18 cellular contexts compared by ENCODE assay signal in genomic region chr1:78690516-78690915, GRCh38. TPM values are rescaled to one million over a fixed set of nuclear protein-coding genes. Genes with fewer than 3 reads are reported as not detected.
DNase-seq lines count a peak whose midpoint lies in the region; ATAC-seq and TF ChIP-seq lines count a peak whose summit lies in the region.
"Had no signal": no experiment of that assay in that cellular context is flagged by ENCODE, and none has a peak within 500 bp of the region (broad histone marks: within the 10 kb centered on the region; RNA-seq: fewer than 3 reads in every experiment).

No MANE protein-coding gene starts in this region.

- POLR2A ChIA-PET in SK-N-SH (lab: Yijun Ruan, JAX), result no interaction called here

- H3K4me3 ChIP-seq in SK-N-SH (ENCODE audit: low read depth in 2 of 2, low read length in 1 of 2), result no peak overlapping the region
- no peak overlapping the region for H3K4me3 ChIP-seq in psoas muscle
- H3K4me3 ChIP-seq in effector memory CD4-positive, alpha-beta T cell (ENCODE audit: insufficient read depth, low read depth, low read length, poor library complexity, severe bottlenecking), result no peak overlapping the region
- H3K4me3 ChIP-seq: A549; BLaER1 treated with 17β-estradiol and CSF1 and Interleukin-3, amounts not matched to agents 10 nM and 100 nM had no signal

- no peaks in the 10 kb centered on the region for H3K27me3 ChIP-seq in SK-N-SH (ENCODE audit: insufficient read depth)
- H3K27me3 ChIP-seq in psoas muscle (ENCODE audit: insufficient read depth in 3 of 3, low read length in 2 of 3), result no peaks in the 10 kb centered on the region
- no peaks in the 10 kb centered on the region for H3K27me3 ChIP-seq in effector memory CD4-positive, alpha-beta T cell (replicated peaks; ENCODE audit: control insufficient read depth, insufficient read depth, low read length, poor library complexity, severe bottlenecking)
- H3K27me3 ChIP-seq: BLaER1 treated with 17β-estradiol and CSF1 and Interleukin-3, amounts not matched to agents 10 nM and 100 nM had no signal

- intact Hi-C loops in psoas muscle (cut with DNase I), result no loop called here

- H3K9me3 Mint-ChIP-seq in HFFc6, result peaks cover 8% of the 10 kb centered on the region
- H3K9me3 Mint-ChIP-seq: CD8-positive, alpha-beta T cell had no signal

- ATAC-seq in SK-N-SH treated with all-trans-retinoic acid at 6 μM for 48 hours (no peak), psoas muscle (no peak)
- ATAC-seq: A549; CD8-positive, alpha-beta T cell had no signal

- H4K20me1 ChIP-seq in SK-N-SH (ENCODE audit: insufficient read depth), result no peaks in the 10 kb centered on the region
- H4K20me1 ChIP-seq: BLaER1 treated with 17β-estradiol and CSF1 and Interleukin-3, amounts not matched to agents 10 nM and 100 nM had no signal

- no peaks in the 10 kb centered on the region for H3K79me2 ChIP-seq in SK-N-SH (ENCODE audit: insufficient read depth)

- H2AFZ ChIP-seq in SK-N-SH (ENCODE audit: low read depth), result no peak overlapping the region

- TF ChIP-seq RAD21 in SK-N-SH (IDR thresholded peaks at IDR 0.05; ENCODE audit: low read length), result no peak

- no peaks in the 10 kb centered on the region for H3K9me2 ChIP-seq in SK-N-SH

- WGBS in SK-N-SH (ENCODE audit: low lambda C conversion rate), result 85% methylated on average over 3 of the region's 3 CpGs
- 87 to 90% (median 88%) methylated on average over 3 of the region's 3 CpGs for WGBS in psoas muscle, 3 donors

- TF ChIP-seq EP300 in SK-N-SH (IDR thresholded peaks at IDR 0.05; ENCODE audit: borderline replicate concordance in 1 of 2, low read depth in 1 of 2, low read length in 1 of 2), result no peak

- peaks cover 72% of the 10 kb centered on the region for H3K4me1 Mint-ChIP-seq in HFFc6 (ENCODE audit: low read depth)
- H3K4me1 Mint-ChIP-seq: B cell, H9 had no signal

- H3K27me3 Mint-ChIP-seq in HFFc6 (ENCODE audit: insufficient read depth), result no peaks in the 10 kb centered on the region; the same call in 1 of the 2 replicates

- DNase-seq in SK-N-SH (no peak), HFFc6 (peak; percentile 39), amniotic epithelial cell (ENCODE audit: low read depth) (peak; percentile 47), kidney glomerular epithelial cell (lab: John Stamatoyannopoulos, UW) (peak; percentile 45), psoas muscle (no peak)
- DNase-seq in effector memory CD4-positive, alpha-beta T cell, result no peak
- no peak for DNase-seq in activated CD8-positive, alpha-beta memory T cell treated with anti-CD3 and anti-CD28 coated beads for 24 hours
- DNase-seq: Calu3; CD8-positive, alpha-beta T cell; DMS79 treated with DMSO at 0.1 percent for 48 hours; GDM1; H9 had no signal

- H3F3A ChIP-seq in SK-N-SH (replicated peaks; ENCODE audit: insufficient read depth), result peaks cover 52% of the 10 kb centered on the region

- H3K27ac Mint-ChIP-seq in HFFc6, result peak overlapping the region; percentile 45
- H3K27ac Mint-ChIP-seq: B cell; CD8-positive, alpha-beta T cell had no signal

- H3K36me3 Mint-ChIP-seq in HFFc6 (ENCODE audit: low read depth), result peaks cover 12% of the 10 kb centered on the region
- H3K36me3 Mint-ChIP-seq: CD8-positive, alpha-beta T cell had no signal

- H3K4me1 ChIP-seq in SK-N-SH (ENCODE audit: control insufficient read depth in 1 of 2, insufficient read depth in 2 of 2, low read depth in 1 of 2, low read length in 1 of 2), result peaks cover 0 to 20% of the 10 kb centered on the region in 2 experiments; a peak in 3 of 4 replicates
- H3K4me1 ChIP-seq in psoas muscle, result no peaks in the 10 kb centered on the region
- H3K4me1 ChIP-seq in effector memory CD4-positive, alpha-beta T cell (ENCODE audit: control insufficient read depth, insufficient read depth, low read length, poor library complexity, severe bottlenecking), result no peaks in the 10 kb centered on the region
- H3K4me1 ChIP-seq: BLaER1 treated with 17β-estradiol and CSF1 and Interleukin-3, amounts not matched to agents 10 nM and 100 nM had no signal

- no peak overlapping the region for H3K9ac ChIP-seq in SK-N-SH
- H3K9ac ChIP-seq: BLaER1 treated with 17β-estradiol and CSF1 and Interleukin-3, amounts not matched to agents 10 nM and 100 nM had no signal

- H3K9me3 ChIP-seq in SK-N-SH, result no peaks in the 10 kb centered on the region
- no peaks in the 10 kb centered on the region for H3K9me3 ChIP-seq in psoas muscle
- H3K9me3 ChIP-seq in effector memory CD4-positive, alpha-beta T cell (ENCODE audit: control insufficient read depth, low read length), result no peaks in the 10 kb centered on the region
- H3K9me3 ChIP-seq: A549; BLaER1 treated with 17β-estradiol and CSF1 and Interleukin-3, amounts not matched to agents 10 nM and 100 nM had no signal

- CTCF ChIA-PET in SK-N-SH (lab: Yijun Ruan, JAX), result interaction anchor here (0.6 to 1.3 kb wide), 2 partner anchors 74 to 807 kb away, joined by 3 read pairs; no protein-coding TSS in a partner anchor

- TF ChIP-seq CTCF in SK-N-SH (IDR thresholded peaks at IDR 0.05) (no peak), HFFc6 (IDR thresholded peaks at IDR 0.05) (no peak), psoas muscle (IDR thresholded peaks at IDR 0.05) (no peak)

- H3K4me3 Mint-ChIP-seq in HFFc6, result peak overlapping the region; percentile 36
- H3K4me3 Mint-ChIP-seq: B cell; CD8-positive, alpha-beta T cell; H9 had no signal

- peaks cover 0 to 2% of the 10 kb centered on the region in 2 experiments for H3K36me3 ChIP-seq in SK-N-SH (replicated peaks in 1 of 2; ENCODE audit: control insufficient read depth in 1 of 2, insufficient read depth in 2 of 2, low read length in 1 of 2)
- H3K36me3 ChIP-seq in psoas muscle (ENCODE audit: insufficient read depth in 1 of 2, low read depth in 1 of 2), result no peaks in the 10 kb centered on the region
- no peaks in the 10 kb centered on the region for H3K36me3 ChIP-seq in effector memory CD4-positive, alpha-beta T cell (ENCODE audit: control insufficient read depth, insufficient read depth, low read length)
- H3K36me3 ChIP-seq: BLaER1 treated with 17β-estradiol and CSF1 and Interleukin-3, amounts not matched to agents 10 nM and 100 nM had no signal

- H3K27ac ChIP-seq in SK-N-SH (ENCODE audit: low read depth in 2 of 2, low read length in 1 of 2) (no peak overlapping the region; a peak in 1 of 4 replicates), psoas muscle (no peak overlapping the region)
- H3K27ac ChIP-seq in effector memory CD4-positive, alpha-beta T cell (ENCODE audit: insufficient read depth, low read length, poor library complexity, severe bottlenecking), result no peak overlapping the region
- H3K27ac ChIP-seq: 22Rv1; BLaER1 treated with 17β-estradiol and CSF1 and Interleukin-3, amounts not matched to agents 10 nM and 100 nM had no signal

- no peak overlapping the region; the same call in 1 of the 2 replicates for H3K4me2 ChIP-seq in SK-N-SH
- H3K4me2 ChIP-seq: A549; BLaER1 treated with 17β-estradiol and CSF1 and Interleukin-3, amounts not matched to agents 10 nM and 100 nM had no signal

TF ChIP-seq in SK-N-SH, 30 proteins besides CTCF, POLR2A, EP300 and RAD21 (continues in another document):
- TF ChIP-seq GABPA (IDR thresholded peaks at IDR 0.05; ENCODE audit: low read depth) (no peak), TCF12 (IDR thresholded peaks at IDR 0.05) (peak; percentile 29; the same call in 1 of the 2 replicates), ZBTB33 (IDR thresholded peaks at IDR 0.05; ENCODE audit: borderline replicate concordance, low read depth) (no peak)

TF ChIP-seq in SK-N-SH treated with all-trans-retinoic acid at 6 μM for 48 hours, 23 proteins besides CTCF, POLR2A, EP300 and RAD21 (continues in another document):
- TF ChIP-seq ISL1 (CRISPR knock-in tag; IDR thresholded peaks at IDR 0.05), result no peak
- no peak for TF ChIP-seq RARB (CRISPR knock-in tag; IDR thresholded peaks at IDR 0.05)
- TF ChIP-seq TCF4 (CRISPR knock-in tag; IDR thresholded peaks at IDR 0.05; ENCODE audit: borderline replicate concordance), result no peak
- no peak for TF ChIP-seq PPARA (CRISPR knock-in tag; IDR thresholded peaks at IDR 0.05; ENCODE audit: borderline replicate concordance)
- TF ChIP-seq TSHZ2 (CRISPR knock-in tag; IDR thresholded peaks at IDR 0.05), result no peak
- TF ChIP-seq ZNF565 (CRISPR knock-in tag; conservative IDR thresholded peaks at IDR 0.05; ENCODE audit: low read depth), result no peak

RNA-seq across cellular contexts. Expression of gene IFI44, which starts 40.9 kb away (rescaled TPM):
- 6.5 and 8.7 TPM in 2 replicates for polyA plus RNA-seq in SK-N-SH (2012; rRNA removed)
- 7.8 and 9.4 TPM in 2 replicates for polyA plus RNA-seq in SK-N-SH (2012; cell fraction: cytosol; rRNA removed)
- 4.9 and 14.3 TPM in 2 replicates for polyA plus RNA-seq in SK-N-SH (2012; cell fraction: nucleus; rRNA removed)
- 1 to 10 TPM; 1.3 to 3.3 (median 2.8) TPM for total RNA-seq in HFFc6 (2021; fragmentation: NEBNext Ultra II Directional; extraction: Animal tissue kit (Norgen Biotek cat#: 25700))
- total RNA-seq in psoas muscle, result 1 to 10 TPM; 3.3 to 6.8 (median 4.0) TPM
- 1 to 10 TPM; 3.3 to 5.0 (median 4.3) TPM for polyA plus RNA-seq in psoas muscle
- total RNA-seq: H1, H9 had no signal
- polyA plus RNA-seq: H1 had no signal

Comparison
In these comparisons a context has a peak if more than half of its experiments do, and no peak if none do; other contexts are left out.
1. DNase-seq: peak in HFFc6 (single experiment), amniotic epithelial cell (single experiment) and kidney glomerular epithelial cell (single experiment); none in SK-N-SH (single experiment), psoas muscle (0 of 2), effector memory CD4-positive, alpha-beta T cell (0 of 3) and activated CD8-positive, alpha-beta memory T cell treated with anti-CD3 and anti-CD28 coated beads for 24 hours (single experiment).